8 cellular contexts compared by ENCODE assay signal in genomic region chr17:57086069-57086930, GRCh38. TPM values are rescaled to one million over a fixed set of nuclear protein-coding genes. Genes with fewer than 3 reads are reported as not detected.
A peak's percentile ranks its signal among the peaks of the same experiment; 100 is the strongest.
DNase-seq lines count a peak whose midpoint lies in the region; ATAC-seq, FAIRE-seq and TF ChIP-seq lines count a peak whose summit lies in the region.

No MANE protein-coding gene starts in this region.

- H3K9me3 Mint-ChIP-seq in activated T-cell treated with anti-CD3 and anti-CD28 coated beads, Interleukin-2, amount 50 U/mL, for 72 hours, result no peaks in the 10 kb centered on the region
- no peaks in the 10 kb centered on the region for H3K9me3 Mint-ChIP-seq in osteocyte (ENCODE audit: unreplicated experiment)

- H3K27me3 Mint-ChIP-seq in activated T-cell treated with anti-CD3 and anti-CD28 coated beads, Interleukin-2, amount 50 U/mL, for 72 hours (ENCODE audit: low read depth), result peaks cover 13% of the 10 kb centered on the region
- no peaks in the 10 kb centered on the region for H3K27me3 Mint-ChIP-seq in osteocyte (ENCODE audit: unreplicated experiment)

- FAIRE-seq in GM19239 (lab: Jason Lieb, UNC), result peak; percentile 48

- peak overlapping the region; percentile 71 for H3K27ac Mint-ChIP-seq in activated T-cell treated with anti-CD3 and anti-CD28 coated beads, Interleukin-2, amount 50 U/mL, for 72 hours
- peak overlapping the region; percentile 77 for H3K27ac Mint-ChIP-seq in osteocyte (ENCODE audit: unreplicated experiment)

- no peak for TF ChIP-seq CTCF in foreskin fibroblast (IDR thresholded peaks at IDR 0.05; ENCODE audit: low read depth, low read length)
- TF ChIP-seq CTCF in osteocyte (IDR thresholded peaks at IDR 0.05), result no peak

- DNase-seq in AG20443 (ENCODE audit: low spot score) (peak; percentile 30), GM19239 (ENCODE audit: insufficient read length, low spot score) (no peak), NCI-H69 (lab: John Stamatoyannopoulos, UW) (peak; percentile 85), foreskin fibroblast (peak; percentile 17 to 58), osteocyte (ENCODE audit: extremely low spot score, unreplicated experiment) (no peak), globus pallidus (ENCODE audit: low spot score) (no peak)
- peak; percentile 27 to 28 for DNase-seq in activated T-cell treated with anti-CD3 and anti-CD28 coated beads, Interleukin-2, amount 50 U/mL, for 72 hours

- ATAC-seq in activated T-cell treated with anti-CD3 and anti-CD28 coated beads, Interleukin-2, amount 50 U/mL, for 72 hours (replicated peaks in 1 of 2), result no peak
- ATAC-seq in HG03565 (IDR thresholded peaks at IDR 0.05; ENCODE audit: unreplicated experiment), result no peak

- peaks cover 51% of the 10 kb centered on the region for H3K4me1 Mint-ChIP-seq in activated T-cell treated with anti-CD3 and anti-CD28 coated beads, Interleukin-2, amount 50 U/mL, for 72 hours (ENCODE audit: low read depth)
- H3K4me1 Mint-ChIP-seq in osteocyte (ENCODE audit: unreplicated experiment), result peaks cover 9% of the 10 kb centered on the region

- no peaks in the 10 kb centered on the region for H3K36me3 Mint-ChIP-seq in activated T-cell treated with anti-CD3 and anti-CD28 coated beads, Interleukin-2, amount 50 U/mL, for 72 hours (ENCODE audit: insufficient read depth in 2 of 2)
- no peaks in the 10 kb centered on the region for H3K36me3 Mint-ChIP-seq in osteocyte (ENCODE audit: unreplicated experiment)

- peak overlapping the region; percentile 75 to 99 for H3K4me3 ChIP-seq in foreskin fibroblast (ENCODE audit: low read depth in 1 of 2, low read length in 2 of 2)

- H3K4me3 Mint-ChIP-seq in activated T-cell treated with anti-CD3 and anti-CD28 coated beads, Interleukin-2, amount 50 U/mL, for 72 hours, result peak overlapping the region; percentile 82 to 90
- peak overlapping the region; percentile 81 for H3K4me3 Mint-ChIP-seq in osteocyte (ENCODE audit: unreplicated experiment)

RNA-seq across cellular contexts. Expression of gene AKAP1, which starts 1.3 kb away (rescaled TPM):
- 10 to 100 TPM; 19.6 to 23.1 TPM for total RNA-seq in activated T-cell treated with anti-CD3 and anti-CD28 coated beads, Interleukin-2, amount 50 U/mL, for 72 hours
- 16.8 and 18.5 TPM in 2 replicates for total RNA-seq in osteocyte

Comparison
In these comparisons a context has a peak if more than half of its experiments do, and no peak if none do; other contexts are left out.
1. DNase-seq: peak in AG20443 (single experiment), NCI-H69 (single experiment), activated T-cell treated with anti-CD3 and anti-CD28 coated beads, Interleukin-2, amount 50 U/mL, for 72 hours (2 of 2) and foreskin fibroblast (2 of 2); none in GM19239 (single experiment), osteocyte (single experiment) and globus pallidus (single experiment).